20 cellular contexts compared by ENCODE assay signal in genomic region chr9:82457281-82457680, GRCh38.
"Had no signal": no experiment of that assay in that cellular context is flagged by ENCODE, and none has a peak within 500 bp of the region (broad histone marks: within the 10 kb centered on the region; RNA-seq: fewer than 3 reads in every experiment).

No MANE protein-coding gene starts in this region.

- DNase-seq: activated CD4-positive, alpha-beta T cell treated with anti-CD3 and anti-CD28 coated beads for 1 hour; activated CD4-positive, alpha-beta T cell treated with anti-CD3 and anti-CD28 coated beads, Interleukin-2, amount 50 U/mL, for 1 hour; activated T-cell treated with anti-CD3 and anti-CD28 coated beads, Interleukin-2, amount 50 U/mL, for 1 hour; adrenal gland; head of caudate nucleus; hypothalamus; mesendoderm; mucosa of descending colon; posterior cingulate gyrus; stimulated activated CD4-positive, alpha-beta T cell treated with anti-CD3 and anti-CD28 coated beads, Interleukin-15, amount 100 ng/mL, for 24 hours; stimulated activated CD8-positive, alpha-beta memory T cell treated with anti-CD3 and anti-CD28 coated beads, Interleukin-4, amount 100 ng/mL, for 48 hours; stimulated activated naive CD4-positive, alpha-beta T cell had no signal

- ATAC-seq: activated naive CD4-positive, alpha-beta T cell treated with anti-CD3 and anti-CD28 coated beads, Interleukin-2, amount 50 U/mL, for 72 hours; activated T-helper 17 cell treated with anti-CD3 and anti-CD28 coated beads, Interleukin-2, amount 50 U/mL, for 72 hours; gastroesophageal sphincter; mucosa of descending colon; sciatic nerve had no signal

- H3K36me3 ChIP-seq: adrenal gland, breast epithelium, gastroesophageal sphincter, thoracic aorta had no signal

- H3K4me1 ChIP-seq: adrenal gland, breast epithelium, gastroesophageal sphincter had no signal

- H3K27me3 ChIP-seq: adrenal gland, breast epithelium, gastroesophageal sphincter had no signal

- H3K27ac ChIP-seq: adrenal gland, breast epithelium, epithelial cell of prostate, gastroesophageal sphincter, thoracic aorta had no signal

- H3K9me3 ChIP-seq: breast epithelium, thoracic aorta had no signal

- H3K4me2 ChIP-seq: smooth muscle cell had no signal

- H3K4me3 ChIP-seq: adrenal gland, breast epithelium, gastroesophageal sphincter, mucosa of descending colon, smooth muscle cell, thoracic aorta had no signal
